Comparison of ENCODE assay signal across 13 cellular contexts in genomic region chr16:80614908-80615696, GRCh38.
DNase-seq lines count a peak whose midpoint lies in the region; ATAC-seq, FAIRE-seq and TF ChIP-seq lines count a peak whose summit lies in the region.
"Had no signal": no experiment of that assay in that cellular context is flagged by ENCODE, and none has a peak within 500 bp of the region (broad histone marks: within the 10 kb centered on the region; RNA-seq: fewer than 3 reads in every experiment).

No MANE protein-coding gene starts in this region.

- H3K4me2 ChIP-seq in K562 (ENCODE audit: insufficient read depth, low read length) (no peak overlapping the region), keratinocyte (ENCODE audit: control insufficient read depth, extremely low read depth, insufficient read depth, low read depth, low read length) (no peak overlapping the region)

- peak; percentile 40; the same call in 2 of the 3 replicates for ATAC-seq in K562
- no peak for ATAC-seq in HG02610 (IDR thresholded peaks at IDR 0.05; ENCODE audit: unreplicated experiment)
- ATAC-seq in left ventricle myocardium superior = no peak
- ATAC-seq in HG02678 (IDR thresholded peaks at IDR 0.05; ENCODE audit: unreplicated experiment) = no peak
- ATAC-seq: natural killer cell treated with Interleukin-12 subunit alpha and Interleukin-12 subunit beta and Interleukin-15 and Interleukin-18, amount 100 ng/mL, for 72 hours; stimulated activated naive B cell treated with anti-CD40 and anti-IgM and Interleukin-4, amounts not matched to agents 10 μg/mL and 1 μg/mL and 100 μg/mL, for 72 hours; T-cell had no signal

- no peaks in the 10 kb centered on the region for H3K36me3 ChIP-seq in K562 (ENCODE audit: control insufficient read depth, insufficient read depth, low read length)
- H3K36me3 ChIP-seq in keratinocyte (ENCODE audit: control insufficient read depth in 2 of 2, extremely low read depth in 1 of 2, insufficient read depth in 2 of 2, low read length in 2 of 2) = peaks cover 5 to 7% of the 10 kb centered on the region in 2 experiments

- POLR2A ChIA-PET in AG04449 (lab: Yijun Ruan, JAX) (interaction anchor here (0.7 kb wide), 1 partner anchor 1116 kb away, joined by 5 read pairs; no protein-coding TSS in a partner anchor), K562 (lab: Yijun Ruan, JAX) (no interaction called here)

- TF ChIP-seq CTCF in AG04449 (IDR thresholded peaks at IDR 0.05; ENCODE audit: insufficient read depth, low read length, missing control alignments) (peak; percentile 26), K562 (IDR thresholded peaks at IDR 0.05 in 2 of 3, conservative IDR thresholded peaks at IDR 0.05 in 1 of 3; ENCODE audit: insufficient read depth in 2 of 3, low read depth in 1 of 3, low read length in 3 of 3) (no peak), keratinocyte (optimal IDR thresholded peaks at IDR 0.05 in 1 of 3, IDR thresholded peaks at IDR 0.05 in 1 of 3, conservative IDR thresholded peaks at IDR 0.05 in 1 of 3; ENCODE audit: extremely low read depth in 1 of 3, insufficient read depth in 2 of 3, low read length in 3 of 3) (peak in 2 of 3 experiments; percentile 3 to 32)

- H3K9me3 ChIP-seq in K562 (replicated peaks; ENCODE audit: control insufficient read depth, insufficient read depth, low read depth, low read length) = no peaks in the 10 kb centered on the region
- peaks cover 2% of the 10 kb centered on the region for H3K9me3 ChIP-seq in keratinocyte (ENCODE audit: control insufficient read depth, low read depth, low read length)

- DNase-seq in AG04449 (ENCODE audit: low read depth, low spot score) (peak; percentile 71), HS-5 (ENCODE audit: low read depth) (peak; percentile 68), K562 (ENCODE audit: extremely low read depth in 1 of 4, low spot score in 3 of 4) (peak in 2 of 4 experiments; percentile 23 to 25), keratinocyte (ENCODE audit: low read depth, low spot score) (peak; percentile 67), T-helper 9 cell (no peak), left ventricle myocardium superior (no peak)
- DNase-seq: effector CD8-positive, alpha-beta T cell; NCI-H524 treated with DMSO at 0.1 percent for 48 hours; stimulated activated naive B cell treated with anti-CD40 and anti-IgM and Interleukin-4, amounts not matched to agents 10 μg/mL and 1 μg/mL and 100 μg/mL, for 72 hours; T-cell had no signal

- no peak overlapping the region for H3K27ac ChIP-seq in K562 (ENCODE audit: extremely low read depth, low read depth, low read length)
- H3K27ac ChIP-seq in keratinocyte (ENCODE audit: control insufficient read depth, insufficient read depth, low read length) = peak overlapping the region; percentile 19

- intact Hi-C loops in K562 (cut with micrococcal nuclease) (no loop called here), left ventricle myocardium superior (cut with micrococcal nuclease) (no loop called here)

- H3K4me1 ChIP-seq in K562 (replicated peaks in 1 of 2; ENCODE audit: control insufficient read depth in 2 of 2, insufficient read depth in 2 of 2, low read length in 2 of 2) (no peaks in the 10 kb centered on the region), keratinocyte (ENCODE audit: control insufficient read depth, extremely low read depth, insufficient read depth, low read length) (peaks cover 18% of the 10 kb centered on the region)

- H3K27me3 ChIP-seq in K562 (ENCODE audit: control insufficient read depth in 2 of 2, insufficient read depth in 2 of 2, low read length in 2 of 2) (peaks cover 2 to 58% of the 10 kb centered on the region in 2 experiments; a peak in 3 of 5 replicates), keratinocyte (ENCODE audit: control insufficient read depth, extremely low read depth, insufficient read depth, low read length) (no peaks in the 10 kb centered on the region)

- dilution Hi-C loops in keratinocyte (cut with MboI; ENCODE audit: extremely low pct_ligation_motif_present, low sequenced_read_pairs) = no loop called here

- H3K4me3 ChIP-seq in AG04449 (ENCODE audit: low read depth, low read length) = no peak overlapping the region
- H3K4me3 ChIP-seq in K562 = no peak overlapping the region
- H3K4me3 ChIP-seq in keratinocyte (ENCODE audit: control insufficient read depth in 2 of 3, extremely low read depth in 1 of 3, insufficient read depth in 2 of 3, low read depth in 1 of 3, low read length in 3 of 3) = no peak overlapping the region

- no peak for TF ChIP-seq RAD21 in K562 (CRISPR knock-in tag; conservative IDR thresholded peaks at IDR 0.05 in 1 of 2, IDR thresholded peaks at IDR 0.05 in 1 of 2)

- H3K9ac ChIP-seq in K562 (ENCODE audit: insufficient read depth in 1 of 2, low read depth in 2 of 2, low read length in 2 of 2) (no peak overlapping the region), keratinocyte (ENCODE audit: control insufficient read depth, extremely low read depth, insufficient read depth, low read length) (no peak overlapping the region)

- H3K79me2 ChIP-seq in K562 (ENCODE audit: control insufficient read depth, insufficient read depth, low read length) = no peaks in the 10 kb centered on the region
- no peaks in the 10 kb centered on the region for H3K79me2 ChIP-seq in keratinocyte (ENCODE audit: control insufficient read depth, insufficient read depth, low read length)

- FAIRE-seq in K562 (lab: Jason Lieb, UNC) = no peak
- FAIRE-seq in keratinocyte (lab: Jason Lieb, UNC) = no peak

- in situ Hi-C loops in K562 (cut with MboI) = no loop called here

- no peaks in the 10 kb centered on the region for H3K9me1 ChIP-seq in K562 (ENCODE audit: control insufficient read depth, insufficient read depth, low read length)
- H3K9me1 ChIP-seq in keratinocyte (ENCODE audit: control insufficient read depth, extremely low read depth, insufficient read depth, low read length) = no peaks in the 10 kb centered on the region

- CTCF ChIA-PET in AG04449 (lab: Yijun Ruan, JAX) = interaction anchor here (1.0 to 2.2 kb wide), 3 partner anchors 15 to 89 kb away, joined by 3 to 6 read pairs (median 4); no protein-coding TSS in a partner anchor
- CTCF ChIA-PET in K562 (lab: Yijun Ruan, JAX; ENCODE audit: low intra/inter-chr PET ratio) = no interaction called here

- no peak for TF ChIP-seq EP300 in K562 (IDR thresholded peaks at IDR 0.05; ENCODE audit: low read length)

- BruUV-seq in K562 (replicated peaks; lab: Mats Ljungman, UMichigan) = no TSS peak

- TF ChIP-seq POLR2A in K562 (conservative IDR thresholded peaks at IDR 0.05) = no peak

- H4K20me1 ChIP-seq in K562 (replicated peaks; ENCODE audit: control insufficient read depth, insufficient read depth, low read length) = no peaks in the 10 kb centered on the region
- H4K20me1 ChIP-seq in keratinocyte (ENCODE audit: control insufficient read depth, extremely low read depth, insufficient read depth, low read length) = no peaks in the 10 kb centered on the region

- H2AFZ ChIP-seq in K562 (ENCODE audit: low read depth, low read length) (no peak overlapping the region), keratinocyte (ENCODE audit: control insufficient read depth, low read length) (no peak overlapping the region)

- 2% methylated on average over 12 of the region's 12 CpGs for WGBS in K562 (ENCODE audit: insufficient coverage, low coverage, missing lambda C conversion rate)

TF ChIP-seq in K562, 482 proteins besides CTCF, POLR2A, EP300 and RAD21 (continues in another document):
- TF ChIP-seq FOSL1 (tag; conservative IDR thresholded peaks at IDR 0.05) (peak; percentile 55), TBL1XR1 (IDR thresholded peaks at IDR 0.05; ENCODE audit: low read length in 2 of 2) (no peak), PRDM10 (IDR thresholded peaks at IDR 0.05; ENCODE audit: partially characterized antibody) (no peak), HINFP (tag; conservative IDR thresholded peaks at IDR 0.05; ENCODE audit: low read depth) (no peak), MCM2 (IDR thresholded peaks at IDR 0.05; ENCODE audit: low read depth) (no peak)

Comparison
In these comparisons a context has a peak if more than half of its experiments do, and no peak if none do; other contexts are left out.
1. DNase-seq: peak in AG04449 (single experiment), HS-5 (single experiment) and keratinocyte (single experiment); none in T-helper 9 cell (single experiment) and left ventricle myocardium superior (single experiment).
2. CTCF ChIP-seq: peak in AG04449 (single experiment) and keratinocyte (2 of 3); none in K562 (0 of 3).